In genomic region chr1:80632284-80632683, GRCh38 we compare ENCODE assay signal across 29 cellular contexts.
"Had no signal": no experiment of that assay in that cellular context is flagged by ENCODE, and none has a peak within 500 bp of the region (broad histone marks: within the 10 kb centered on the region; RNA-seq: fewer than 3 reads in every experiment).

No MANE protein-coding gene starts in this region.

- H3K27ac Mint-ChIP-seq: naive thymus-derived CD8-positive, alpha-beta T cell; natural killer cell treated with Interleukin-12 subunit alpha and Interleukin-12 subunit beta and Interleukin-15 and Interleukin-18, amount 100 ng/mL, for 72 hours; nephron progenitor cell; progenitor cell of endocrine pancreas; stimulated activated effector memory CD8-positive, alpha-beta T cell treated with anti-CD3 and anti-CD28 coated beads, Interleukin-12 subunit alpha, Interleukin-12 subunit beta, amount 100 ng/mL, for 72 hours; stimulated activated naive B cell treated with anti-CD40 and anti-IgM and Interleukin-4, amounts not matched to agents 10 μg/mL and 1 μg/mL and 100 μg/mL, for 72 hours; stimulated activated naive CD8-positive, alpha-beta T cell treated with anti-CD3 and anti-CD28 coated beads, Interleukin-15, Interleukin-2, amounts not matched to agents 100 ng/mL and 50 ng/mL, for 24 hours had no signal

- H3K4me1 Mint-ChIP-seq: naive thymus-derived CD8-positive, alpha-beta T cell; stimulated activated effector memory CD8-positive, alpha-beta T cell treated with anti-CD3 and anti-CD28 coated beads, Interleukin-12 subunit alpha, Interleukin-12 subunit beta, amount 100 ng/mL, for 72 hours; stimulated activated naive B cell treated with anti-CD40 and anti-IgM and Interleukin-4, amounts not matched to agents 10 μg/mL and 1 μg/mL and 100 μg/mL, for 72 hours had no signal

- H3K9me3 Mint-ChIP-seq: stimulated activated naive B cell treated with anti-CD40 and anti-IgM and Interleukin-4, amounts not matched to agents 10 μg/mL and 1 μg/mL and 100 μg/mL, for 72 hours had no signal

- H3K27me3 ChIP-seq: ovary, right atrium auricular region, right lobe of liver, sigmoid colon, stomach, thyroid gland, tibial nerve, upper lobe of left lung, vagina had no signal

- H3K27ac ChIP-seq: ovary, parathyroid adenoma, psoas muscle, right atrium auricular region, right lobe of liver, sigmoid colon, stomach, thoracic aorta, thyroid gland, tibial nerve, upper lobe of left lung, vagina had no signal

- DNase-seq: naive thymus-derived CD8-positive, alpha-beta T cell; nephron progenitor cell; occipital lobe; ovary; psoas muscle; retina; sigmoid colon; small intestine; stimulated activated CD4-positive, alpha-beta T cell treated with anti-CD3 and anti-CD28 coated beads, Interleukin-15, amount 100 ng/mL, for 24 hours; stimulated activated CD4-positive, alpha-beta T cell treated with anti-CD3 and anti-CD28 coated beads, Interleukin-2, amount 100 ng/mL, for 24 hours; stimulated activated CD4-positive, alpha-beta T cell treated with anti-CD3 and anti-CD28 coated beads, Interleukin-2, amount 100 ng/mL, for 48 hours; stimulated activated CD4-positive, alpha-beta T cell treated with anti-CD3 and anti-CD28 coated beads, Interleukin-4, amount 100 ng/mL, for 24 hours; stimulated activated naive B cell treated with anti-CD40 and anti-IgM and Interleukin-4, amounts not matched to agents 10 μg/mL and 1 μg/mL and 100 μg/mL, for 72 hours; stimulated activated naive CD4-positive, alpha-beta T cell treated with Interleukin-2 at 50 U/mL for 16 hours; stomach; thyroid gland; trophoblast cell had no signal

- H3K4me3 Mint-ChIP-seq: naive thymus-derived CD8-positive, alpha-beta T cell; natural killer cell treated with Interleukin-12 subunit alpha and Interleukin-12 subunit beta and Interleukin-15 and Interleukin-18, amount 100 ng/mL, for 72 hours; nephron progenitor cell; neural crest cell; stimulated activated effector memory CD8-positive, alpha-beta T cell treated with anti-CD3 and anti-CD28 coated beads, Interleukin-12 subunit alpha, Interleukin-12 subunit beta, amount 100 ng/mL, for 72 hours; stimulated activated naive B cell treated with anti-CD40 and anti-IgM and Interleukin-4, amounts not matched to agents 10 μg/mL and 1 μg/mL and 100 μg/mL, for 72 hours; stimulated activated naive CD8-positive, alpha-beta T cell treated with anti-CD3 and anti-CD28 coated beads, Interleukin-15, Interleukin-2, amounts not matched to agents 100 ng/mL and 50 ng/mL, for 24 hours had no signal

- H3K36me3 Mint-ChIP-seq: natural killer cell treated with Interleukin-12 subunit alpha and Interleukin-12 subunit beta and Interleukin-15 and Interleukin-18, amount 100 ng/mL, for 72 hours; stimulated activated effector memory CD8-positive, alpha-beta T cell treated with anti-CD3 and anti-CD28 coated beads, Interleukin-12 subunit alpha, Interleukin-12 subunit beta, amount 100 ng/mL, for 72 hours; stimulated activated naive B cell treated with anti-CD40 and anti-IgM and Interleukin-4, amounts not matched to agents 10 μg/mL and 1 μg/mL and 100 μg/mL, for 72 hours had no signal

- H3K27me3 Mint-ChIP-seq: naive thymus-derived CD8-positive, alpha-beta T cell; natural killer cell treated with Interleukin-12 subunit alpha and Interleukin-12 subunit beta and Interleukin-15 and Interleukin-18, amount 100 ng/mL, for 72 hours; progenitor cell of endocrine pancreas; stimulated activated naive B cell treated with anti-CD40 and anti-IgM and Interleukin-4, amounts not matched to agents 10 μg/mL and 1 μg/mL and 100 μg/mL, for 72 hours; stimulated activated naive CD8-positive, alpha-beta T cell treated with anti-CD3 and anti-CD28 coated beads, Interleukin-15, Interleukin-2, amounts not matched to agents 100 ng/mL and 50 ng/mL, for 24 hours had no signal

- H3K36me3 ChIP-seq: ovary, right atrium auricular region, right lobe of liver, sigmoid colon, stomach, thoracic aorta, thyroid gland, tibial nerve, upper lobe of left lung, vagina had no signal

- H3K9me3 ChIP-seq: ovary, psoas muscle, right atrium auricular region, right lobe of liver, sigmoid colon, stomach, thoracic aorta, thyroid gland, tibial nerve, upper lobe of left lung, vagina had no signal

- H3K4me3 ChIP-seq: ovary, psoas muscle, right atrium auricular region, right lobe of liver, sigmoid colon, stomach, thoracic aorta, thyroid gland, tibial nerve, upper lobe of left lung, vagina had no signal

- H3K4me1 ChIP-seq: parathyroid adenoma, psoas muscle, right atrium auricular region, right lobe of liver, sigmoid colon, stomach, thyroid gland, tibial nerve, upper lobe of left lung, vagina had no signal

- H2AFZ ChIP-seq: parathyroid adenoma had no signal

- H3K9ac ChIP-seq: parathyroid adenoma had no signal
